ENCODE assay signal across 11 cellular contexts in genomic region chr1:95023399-95024050, GRCh38. TPM values are rescaled to one million over a fixed set of nuclear protein-coding genes. Genes with fewer than 3 reads are reported as not detected.
DNase-seq lines count a peak whose midpoint lies in the region; ATAC-seq, FAIRE-seq and TF ChIP-seq lines count a peak whose summit lies in the region.
"Had no signal": no experiment of that assay in that cellular context is flagged by ENCODE, and none has a peak within 500 bp of the region (broad histone marks: within the 10 kb centered on the region; RNA-seq: fewer than 3 reads in every experiment).

No MANE protein-coding gene starts in this region.

- H2AFZ ChIP-seq in keratinocyte (ENCODE audit: control insufficient read depth, low read length): no peak overlapping the region

- H4K20me1 ChIP-seq in keratinocyte (ENCODE audit: control insufficient read depth, extremely low read depth, insufficient read depth, low read length): no peaks in the 10 kb centered on the region

- TF ChIP-seq CTCF in bronchial epithelial cell (IDR thresholded peaks at IDR 0.05; ENCODE audit: insufficient read depth, low read length, severe bottlenecking): no peak
- no peak for TF ChIP-seq CTCF in keratinocyte (optimal IDR thresholded peaks at IDR 0.05 in 1 of 3, IDR thresholded peaks at IDR 0.05 in 1 of 3, conservative IDR thresholded peaks at IDR 0.05 in 1 of 3; ENCODE audit: extremely low read depth in 1 of 3, insufficient read depth in 2 of 3, low read length in 3 of 3)
- TF ChIP-seq CTCF in tibial artery (IDR thresholded peaks at IDR 0.05): no peak

- H3K4me3 ChIP-seq in bronchial epithelial cell (ENCODE audit: low read depth, low read length) (no peak overlapping the region), keratinocyte (ENCODE audit: control insufficient read depth in 2 of 3, extremely low read depth in 1 of 3, insufficient read depth in 2 of 3, low read depth in 1 of 3, low read length in 3 of 3) (no peak overlapping the region), tibial artery (no peak overlapping the region)

- H3K36me3 ChIP-seq in bronchial epithelial cell (ENCODE audit: control insufficient read depth, insufficient read depth, low read length): no peaks in the 10 kb centered on the region
- no peaks in the 10 kb centered on the region for H3K36me3 ChIP-seq in keratinocyte (ENCODE audit: control insufficient read depth in 2 of 2, extremely low read depth in 1 of 2, insufficient read depth in 2 of 2, low read length in 2 of 2)
- peaks cover 0 to 17% (median 15%) of the 10 kb centered on the region in 3 donors for H3K36me3 ChIP-seq in tibial artery

- H3K4me1 ChIP-seq in keratinocyte (ENCODE audit: control insufficient read depth, extremely low read depth, insufficient read depth, low read length) (peaks cover 15% of the 10 kb centered on the region), tibial artery (peaks cover 0 to 48% (median 14%) of the 10 kb centered on the region in 4 donors)

- intact Hi-C loops in tibial artery (cut with DNase I; ENCODE audit: low total_unique reads): loop anchor here (2.0 kb wide), 1 partner anchor 15 kb away; no protein-coding TSS in a partner anchor

- no peak for ATAC-seq in GM19467 (IDR thresholded peaks at IDR 0.05; ENCODE audit: unreplicated experiment)

- dilution Hi-C loops in keratinocyte (cut with MboI; ENCODE audit: extremely low pct_ligation_motif_present, low sequenced_read_pairs): no loop called here

- no peaks in the 10 kb centered on the region for H3K27me3 ChIP-seq in bronchial epithelial cell (ENCODE audit: control insufficient read depth, insufficient read depth, low read length)
- no peaks in the 10 kb centered on the region for H3K27me3 ChIP-seq in keratinocyte (ENCODE audit: control insufficient read depth, extremely low read depth, insufficient read depth, low read length)
- no peaks in the 10 kb centered on the region for H3K27me3 ChIP-seq in tibial artery

- peak overlapping the region; percentile 18 for H3K4me2 ChIP-seq in keratinocyte (ENCODE audit: control insufficient read depth, extremely low read depth, insufficient read depth, low read depth, low read length)

- peak; percentile 26 for DNase-seq in HPDE6-E6E7 (ENCODE audit: extremely low spot score)
- DNase-seq in bronchial epithelial cell (ENCODE audit: low read depth): peak; percentile 77
- no peak for DNase-seq in keratinocyte (ENCODE audit: low read depth, low spot score)
- DNase-seq in tibial artery: no peak
- DNase-seq in stimulated activated CD4-positive, alpha-beta T cell treated with anti-CD3 and anti-CD28 coated beads, Interleukin-4, amount 100 ng/mL, for 1 hour: no peak
- DNase-seq in cerebellum (ENCODE audit: low spot score): no peak
- no peak for DNase-seq in HK-2 (ENCODE audit: unreplicated experiment)
- DNase-seq: H9, NCI-H524, trophoblast cell had no signal

- no peak overlapping the region for H3K9ac ChIP-seq in keratinocyte (ENCODE audit: control insufficient read depth, extremely low read depth, insufficient read depth, low read length)

- H3K9me1 ChIP-seq in keratinocyte (ENCODE audit: control insufficient read depth, extremely low read depth, insufficient read depth, low read length): no peaks in the 10 kb centered on the region

- H3K79me2 ChIP-seq in keratinocyte (ENCODE audit: control insufficient read depth, insufficient read depth, low read length): no peaks in the 10 kb centered on the region

- H3K27ac ChIP-seq in keratinocyte (ENCODE audit: control insufficient read depth, insufficient read depth, low read length) (no peak overlapping the region), tibial artery (peak overlapping the region; percentile 72 to 76)

- no peaks in the 10 kb centered on the region for H3K9me3 ChIP-seq in keratinocyte (ENCODE audit: control insufficient read depth, low read depth, low read length)
- H3K9me3 ChIP-seq in tibial artery: peaks cover 0 to 6% (median 0%) of the 10 kb centered on the region in 3 donors

- FAIRE-seq in bronchial epithelial cell (lab: Jason Lieb, UNC) (no peak), keratinocyte (lab: Jason Lieb, UNC) (peak; percentile 71)

RNA-seq across cellular contexts. Expression of gene ALG14, which starts 49.2 kb away (rescaled TPM):
- total RNA-seq in bronchial epithelial cell (0.53 and 1.3 TPM in 2 replicates), cerebellum (3.2 TPM)
- polyA plus RNA-seq in keratinocyte: 1.5 to 7.0 TPM (median 4.6 TPM) in 3 replicates
- 0.75 TPM for polyA plus RNA-seq in keratinocyte (2011; ENCODE audit: low read depth)
- 1.6 and 2.4 TPM in 2 replicates for polyA plus RNA-seq in keratinocyte (2011; cell fraction: cytosol; rRNA removed)
- 1.6 and 2.3 TPM in 2 replicates for polyA plus RNA-seq in keratinocyte (2011; cell fraction: nucleus; rRNA removed)
- polyA plus RNA-seq in keratinocyte (2012; ENCODE audit: low replicate concordance): 2.4 and 3.7 TPM in 2 replicates
- 3.8 to 6.6 TPM (median 5.8 TPM) in 3 replicates for polyA minus RNA-seq in keratinocyte
- 3.1 TPM for polyA minus RNA-seq in keratinocyte (2011; cell fraction: cytosol; rRNA and poly(A)+ RNA removed)
- 0.63 and 1.5 TPM in 2 replicates for polyA minus RNA-seq in keratinocyte (2011; cell fraction: nucleus; rRNA and poly(A)+ RNA removed)

Comparison
In these comparisons a context has a peak if more than half of its experiments do, and no peak if none do; other contexts are left out.
1. DNase-seq: peak in HPDE6-E6E7 (single experiment) and bronchial epithelial cell (single experiment); none in keratinocyte (single experiment), tibial artery (0 of 2), stimulated activated CD4-positive, alpha-beta T cell treated with anti-CD3 and anti-CD28 coated beads, Interleukin-4, amount 100 ng/mL, for 1 hour (single experiment), cerebellum (single experiment) and HK-2 (single experiment).